10 cellular contexts compared by ENCODE assay signal in the genomic region with DNA sequence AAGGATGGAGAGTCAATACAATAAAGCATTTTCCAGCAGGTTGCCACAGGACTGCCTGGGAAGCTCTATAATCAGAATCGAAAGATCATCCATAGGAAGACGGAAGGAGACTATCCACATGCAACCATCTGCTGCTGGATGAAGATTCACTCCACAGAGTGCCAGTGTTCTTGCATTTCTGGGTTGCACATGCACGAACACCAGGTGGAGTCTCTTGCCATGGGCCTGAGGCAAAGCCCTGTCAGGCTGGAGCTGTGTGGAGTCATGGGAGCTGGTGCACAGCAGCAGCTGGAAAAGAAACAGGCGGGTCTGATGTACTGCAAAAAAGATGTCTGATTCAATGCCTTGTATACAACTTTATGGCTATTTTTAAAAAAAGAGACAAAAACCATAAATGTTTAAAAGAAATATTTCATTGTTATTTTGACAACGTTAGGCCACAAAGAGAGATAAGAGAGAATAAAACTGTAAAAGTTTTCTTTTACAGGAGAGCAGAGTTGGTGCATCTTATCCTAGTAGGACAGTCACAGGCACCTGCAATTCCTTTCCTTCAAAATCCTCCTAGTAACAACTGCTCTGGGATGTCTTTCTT. TPM values are rescaled to one million over a fixed set of nuclear protein-coding genes. Genes with fewer than 3 reads are reported as not detected.
A peak's percentile ranks its signal among the peaks of the same experiment; 100 is the strongest.
DNase-seq lines count a peak whose midpoint lies in the region; ATAC-seq and TF ChIP-seq lines count a peak whose summit lies in the region.
"Had no signal": no experiment of that assay in that cellular context is flagged by ENCODE, and none has a peak within 500 bp of the region (broad histone marks: within the 10 kb centered on the region; RNA-seq: fewer than 3 reads in every experiment).

No MANE protein-coding gene starts in this region.

- ATAC-seq in HG03097 (IDR thresholded peaks at IDR 0.05; ENCODE audit: low FRiP score, unreplicated experiment): no peak
- no peak for ATAC-seq in HG02798 (IDR thresholded peaks at IDR 0.05; ENCODE audit: poor library complexity, unreplicated experiment)
- ATAC-seq in GM18519 (IDR thresholded peaks at IDR 0.05; ENCODE audit: low FRiP score, unreplicated experiment): no peak
- ATAC-seq in HG02884 (IDR thresholded peaks at IDR 0.05; ENCODE audit: unreplicated experiment): no peak

- no peak for DNase-seq in AG04449 (ENCODE audit: low read depth, low spot score)
- DNase-seq in HFF-Myc (ENCODE audit: extremely low read depth, low read depth): no peak
- peak in 1 of 2 donors; percentile 69 for DNase-seq in ascending aorta (ENCODE audit: low spot score in 2 of 2)
- DNase-seq in kidney tubule cell (ENCODE audit: low spot score): peak; percentile 38
- DNase-seq: activated B cell treated with CpG ODN at 0.5 μM for 24 hours had no signal

- intact Hi-C loops in ascending aorta (cut with DNase I): loop anchor here (5.0 kb wide), 2 partner anchors 341 to 676 kb away; no protein-coding TSS in a partner anchor

- H3K27ac ChIP-seq in ascending aorta: no peak overlapping the region
- H3K27ac ChIP-seq: skin epidermis had no signal

- POLR2A ChIA-PET in AG04449 (lab: Yijun Ruan, JAX): no interaction called here

- no peaks in the 10 kb centered on the region for H3K4me1 ChIP-seq in ascending aorta

- TF ChIP-seq CTCF in AG04449 (IDR thresholded peaks at IDR 0.05; ENCODE audit: insufficient read depth, low read length, missing control alignments): peak; percentile 69
- peak; percentile 30 for TF ChIP-seq CTCF in HFF-Myc (IDR thresholded peaks at IDR 0.05; ENCODE audit: low read depth, low read length, missing control alignments)
- TF ChIP-seq CTCF in ascending aorta (IDR thresholded peaks at IDR 0.05): peak; percentile 20 to 57 (median 44)

- H3K9me3 ChIP-seq in ascending aorta: no peaks in the 10 kb centered on the region

- no peaks in the 10 kb centered on the region for H3K36me3 ChIP-seq in ascending aorta

- CTCF ChIA-PET in AG04449 (lab: Yijun Ruan, JAX): interaction anchor here (0.6 to 3.0 kb wide), 4 partner anchors 180 to 349 kb away, joined by 3 to 13 read pairs (median 3); no protein-coding TSS in a partner anchor

- no peaks in the 10 kb centered on the region for H3K27me3 ChIP-seq in ascending aorta

- H3K4me3 ChIP-seq in AG04449 (ENCODE audit: low read depth, low read length): no peak overlapping the region
- no peak overlapping the region for H3K4me3 ChIP-seq in HFF-Myc (replicated peaks; ENCODE audit: low read depth, low read length)
- H3K4me3 ChIP-seq in ascending aorta: no peak overlapping the region
- H3K4me3 ChIP-seq: skin epidermis had no signal

RNA-seq across cellular contexts. Expression of a gene that starts 12.9 kb away (rescaled TPM):
- 2.8 TPM for total RNA-seq in ascending aorta
- total RNA-seq: activated B cell treated with CpG ODN at 0.5 μM for 24 hours had no signal
